Comparison of ENCODE assay signal across 16 cellular contexts in genomic region chr2:216732334-216732733, GRCh38. TPM values are rescaled to one million over a fixed set of nuclear protein-coding genes. Genes with fewer than 3 reads are reported as not detected.
"Had no signal": no experiment of that assay in that cellular context is flagged by ENCODE, and none has a peak within 500 bp of the region (broad histone marks: within the 10 kb centered on the region; RNA-seq: fewer than 3 reads in every experiment).

No MANE protein-coding gene starts in this region.

- H3K36me3 Mint-ChIP-seq: activated naive CD8-positive, alpha-beta T cell treated with anti-CD3 and anti-CD28 coated beads for 36 hours; brain; naive thymus-derived CD4-positive, alpha-beta T cell; stimulated activated effector memory CD8-positive, alpha-beta T cell treated with anti-CD3 and anti-CD28 coated beads, Interleukin-12 subunit alpha, Interleukin-12 subunit beta, amount 100 ng/mL, for 72 hours had no signal

- H2AFZ ChIP-seq: hepatocyte had no signal

- ATAC-seq: left lung; mucosa of descending colon; naive thymus-derived CD4-positive, alpha-beta T cell; pancreas; stimulated activated effector memory CD8-positive, alpha-beta T cell treated with anti-CD3 and anti-CD28 coated beads, Interleukin-12 subunit alpha, Interleukin-12 subunit beta, amount 100 ng/mL, for 72 hours had no signal

- H3K36me3 ChIP-seq: esophagus muscularis mucosa, left lung, pancreas had no signal

- H3K9me3 ChIP-seq: esophagus muscularis mucosa, left lung, mucosa of descending colon, pancreas had no signal

- H3K4me2 ChIP-seq: hepatocyte had no signal

- H3K4me3 Mint-ChIP-seq: activated CD4-positive, alpha-beta T cell treated with anti-CD3 and anti-CD28 coated beads, Interleukin-2, amount 10 ng/mL, durations not matched to agents 7 days and 5 days; activated naive CD8-positive, alpha-beta T cell treated with anti-CD3 and anti-CD28 coated beads for 36 hours; activated T-helper 1 cell treated with anti-CD3 and anti-CD28 coated beads, Interleukin-12 subunit alpha, Interleukin-12 subunit beta, Interleukin-2, Interleukin-4 antibody, amounts not matched to agents 30 ng/mL and 10 ng/mL and 1 ng/mL, durations not matched to agents 14 hours and 24 hours and 36 hours; brain; naive thymus-derived CD4-positive, alpha-beta T cell; stimulated activated effector memory CD8-positive, alpha-beta T cell treated with anti-CD3 and anti-CD28 coated beads, Interleukin-12 subunit alpha, Interleukin-12 subunit beta, amount 100 ng/mL, for 72 hours had no signal

- H3K4me1 Mint-ChIP-seq: activated CD4-positive, alpha-beta T cell treated with anti-CD3 and anti-CD28 coated beads, Interleukin-2, amount 10 ng/mL, durations not matched to agents 7 days and 5 days; activated naive CD8-positive, alpha-beta T cell treated with anti-CD3 and anti-CD28 coated beads for 36 hours; naive thymus-derived CD4-positive, alpha-beta T cell; stimulated activated effector memory CD8-positive, alpha-beta T cell treated with anti-CD3 and anti-CD28 coated beads, Interleukin-12 subunit alpha, Interleukin-12 subunit beta, amount 100 ng/mL, for 72 hours had no signal

- DNase-seq: activated CD4-positive, alpha-beta T cell treated with anti-CD3 and anti-CD28 coated beads, Interleukin-2, amount 10 ng/mL, durations not matched to agents 7 days and 5 days; activated naive CD8-positive, alpha-beta T cell treated with anti-CD3 and anti-CD28 coated beads for 36 hours; central memory CD4-positive, alpha-beta T cell; effector CD4-positive, alpha-beta T cell; left lung; mammary epithelial cell; mucosa of descending colon; naive thymus-derived CD4-positive, alpha-beta T cell; pancreas had no signal

- H3K27ac ChIP-seq: coronary artery, esophagus muscularis mucosa, hepatocyte, left lung, pancreas had no signal

- H3K9me3 Mint-ChIP-seq: activated CD4-positive, alpha-beta T cell treated with anti-CD3 and anti-CD28 coated beads, Interleukin-2, amount 10 ng/mL, durations not matched to agents 7 days and 5 days; activated naive CD8-positive, alpha-beta T cell treated with anti-CD3 and anti-CD28 coated beads for 36 hours; activated T-helper 1 cell treated with anti-CD3 and anti-CD28 coated beads, Interleukin-12 subunit alpha, Interleukin-12 subunit beta, Interleukin-2, Interleukin-4 antibody, amounts not matched to agents 30 ng/mL and 10 ng/mL and 1 ng/mL, durations not matched to agents 14 hours and 24 hours and 36 hours; naive thymus-derived CD4-positive, alpha-beta T cell; stimulated activated effector memory CD8-positive, alpha-beta T cell treated with anti-CD3 and anti-CD28 coated beads, Interleukin-12 subunit alpha, Interleukin-12 subunit beta, amount 100 ng/mL, for 72 hours had no signal

- H3K79me2 ChIP-seq: hepatocyte had no signal

- H3K27ac Mint-ChIP-seq: activated CD4-positive, alpha-beta T cell treated with anti-CD3 and anti-CD28 coated beads, Interleukin-2, amount 10 ng/mL, durations not matched to agents 7 days and 5 days; activated naive CD8-positive, alpha-beta T cell treated with anti-CD3 and anti-CD28 coated beads for 36 hours; activated T-helper 1 cell treated with anti-CD3 and anti-CD28 coated beads, Interleukin-12 subunit alpha, Interleukin-12 subunit beta, Interleukin-2, Interleukin-4 antibody, amounts not matched to agents 30 ng/mL and 10 ng/mL and 1 ng/mL, durations not matched to agents 14 hours and 24 hours and 36 hours; naive thymus-derived CD4-positive, alpha-beta T cell; stimulated activated effector memory CD8-positive, alpha-beta T cell treated with anti-CD3 and anti-CD28 coated beads, Interleukin-12 subunit alpha, Interleukin-12 subunit beta, amount 100 ng/mL, for 72 hours had no signal

- H3K4me3 ChIP-seq: coronary artery, esophagus muscularis mucosa, hepatocyte, left lung, mucosa of descending colon, pancreas had no signal

- H3K27me3 Mint-ChIP-seq: activated naive CD8-positive, alpha-beta T cell treated with anti-CD3 and anti-CD28 coated beads for 36 hours had no signal

- H3K27me3 ChIP-seq: esophagus muscularis mucosa, hepatocyte, left lung, pancreas had no signal

- H3K4me1 ChIP-seq: pancreas had no signal

RNA-seq across cellular contexts. Expression of gene IGFBP5, which starts 37.0 kb away (rescaled TPM):
- total RNA-seq: activated CD4-positive, alpha-beta T cell treated with anti-CD3 and anti-CD28 coated beads, Interleukin-2, amount 10 ng/mL, durations not matched to agents 7 days and 5 days; activated CD8-positive, alpha-beta memory T cell treated with anti-CD3 and anti-CD28 coated beads for 36 hours; activated naive CD8-positive, alpha-beta T cell treated with anti-CD3 and anti-CD28 coated beads for 36 hours; activated T-helper 1 cell treated with anti-CD3 and anti-CD28 coated beads, Interleukin-12 subunit alpha, Interleukin-12 subunit beta, Interleukin-2, Interleukin-4 antibody, amounts not matched to agents 30 ng/mL and 10 ng/mL and 1 ng/mL, durations not matched to agents 14 hours and 24 hours and 36 hours; naive thymus-derived CD4-positive, alpha-beta T cell had no signal
- polyA plus RNA-seq: naive thymus-derived CD4-positive, alpha-beta T cell had no signal
